1 cellular context compared by ENCODE assay signal in genomic region chr3:129593595-129594339, GRCh38.
TF ChIP-seq lines count a peak whose summit lies in the region.

No MANE protein-coding gene starts in this region.

TF ChIP-seq in HepG2, 621 proteins besides CTCF, POLR2A, EP300 and RAD21 (continued from another document):
- TF ChIP-seq MLX (CRISPR knock-in tag; IDR thresholded peaks at IDR 0.05) (peak; percentile 71; the same call in 1 of the 2 replicates), HNF4A (CRISPR knock-in tag; IDR thresholded peaks at IDR 0.05) (peak; percentile 96), ZFP91 (CRISPR knock-in tag; IDR thresholded peaks at IDR 0.05; ENCODE audit: borderline replicate concordance) (peak; percentile 68; the same call in 1 of the 2 replicates), ZNF800 (CRISPR knock-in tag; IDR thresholded peaks at IDR 0.05) (no peak), ZNF775 (CRISPR knock-in tag; IDR thresholded peaks at IDR 0.05; ENCODE audit: borderline replicate concordance) (no peak), ZNF780A (CRISPR knock-in tag; IDR thresholded peaks at IDR 0.05) (no peak), MAFG (CRISPR knock-in tag; IDR thresholded peaks at IDR 0.05) (no peak), TAF15 (IDR thresholded peaks at IDR 0.05; ENCODE audit: low read depth, low read length, poor library complexity, severe bottlenecking) (no peak), ZBTB34 (CRISPR knock-in tag; IDR thresholded peaks at IDR 0.05) (no peak), HNF4G (IDR thresholded peaks at IDR 0.05; ENCODE audit: borderline replicate concordance, low read depth, low read length) (peak; percentile 86), HNF4G (CRISPR knock-in tag; IDR thresholded peaks at IDR 0.05; ENCODE audit: borderline replicate concordance, low read depth) (peak; percentile 70; the same call in 1 of the 2 replicates), ZNF550 (CRISPR knock-in tag; IDR thresholded peaks at IDR 0.05; ENCODE audit: borderline replicate concordance) (no peak), ZNF12 (CRISPR knock-in tag; IDR thresholded peaks at IDR 0.05) (peak; percentile 40; the same call in 1 of the 2 replicates), HDAC6 (IDR thresholded peaks at IDR 0.05; ENCODE audit: low read depth, low read length) (no peak), ZNF326 (CRISPR knock-in tag; IDR thresholded peaks at IDR 0.05; ENCODE audit: borderline replicate concordance) (no peak), ZNF160 (CRISPR knock-in tag; IDR thresholded peaks at IDR 0.05) (0 out of 2 replicates have a peak, but pooled peaks have one; percentile 19), ZNF691 (CRISPR knock-in tag; IDR thresholded peaks at IDR 0.05; ENCODE audit: borderline replicate concordance, low read depth) (peak; percentile 53; the same call in 1 of the 2 replicates), LBX2 (CRISPR knock-in tag; IDR thresholded peaks at IDR 0.05; ENCODE audit: borderline replicate concordance) (no peak), NR2C2 (CRISPR knock-in tag; IDR thresholded peaks at IDR 0.05; ENCODE audit: borderline replicate concordance) (peak; percentile 45; the same call in 1 of the 2 replicates), CHD4 (IDR thresholded peaks at IDR 0.05; ENCODE audit: borderline replicate concordance, low read length) (no peak)
- TF ChIP-seq, protein P1, sequence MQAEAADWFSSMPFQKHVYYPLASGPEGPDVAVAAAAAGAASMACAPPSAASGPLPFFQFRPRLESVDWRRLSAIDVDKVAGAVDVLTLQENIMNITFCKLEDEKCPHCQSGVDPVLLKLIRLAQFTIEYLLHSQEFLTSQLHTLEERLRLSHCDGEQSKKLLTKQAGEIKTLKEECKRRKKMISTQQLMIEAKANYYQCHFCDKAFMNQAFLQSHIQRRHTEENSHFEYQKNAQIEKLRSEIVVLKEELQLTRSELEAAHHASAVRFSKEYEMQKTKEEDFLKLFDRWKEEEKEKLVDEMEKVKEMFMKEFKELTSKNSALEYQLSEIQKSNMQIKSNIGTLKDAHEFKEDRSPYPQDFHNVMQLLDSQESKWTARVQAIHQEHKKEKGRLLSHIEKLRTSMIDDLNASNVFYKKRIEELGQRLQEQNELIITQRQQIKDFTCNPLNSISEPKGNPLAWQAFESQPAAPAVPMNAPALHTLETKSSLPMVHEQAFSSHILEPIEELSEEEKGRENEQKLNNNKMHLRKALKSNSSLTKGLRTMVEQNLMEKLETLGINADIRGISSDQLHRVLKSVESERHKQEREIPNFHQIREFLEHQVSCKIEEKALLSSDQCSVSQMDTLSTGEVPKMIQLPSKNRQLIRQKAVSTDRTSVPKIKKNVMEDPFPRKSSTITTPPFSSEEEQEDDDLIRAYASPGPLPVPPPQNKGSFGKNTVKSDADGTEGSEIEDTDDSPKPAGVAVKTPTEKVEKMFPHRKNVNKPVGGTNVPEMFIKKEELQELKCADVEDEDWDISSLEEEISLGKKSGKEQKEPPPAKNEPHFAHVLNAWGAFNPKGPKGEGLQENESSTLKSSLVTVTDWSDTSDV (CRISPR knock-in tag; IDR thresholded peaks at IDR 0.05): peak; percentile 57; the same call in 1 of the 2 replicates
- TF ChIP-seq, protein P2, sequence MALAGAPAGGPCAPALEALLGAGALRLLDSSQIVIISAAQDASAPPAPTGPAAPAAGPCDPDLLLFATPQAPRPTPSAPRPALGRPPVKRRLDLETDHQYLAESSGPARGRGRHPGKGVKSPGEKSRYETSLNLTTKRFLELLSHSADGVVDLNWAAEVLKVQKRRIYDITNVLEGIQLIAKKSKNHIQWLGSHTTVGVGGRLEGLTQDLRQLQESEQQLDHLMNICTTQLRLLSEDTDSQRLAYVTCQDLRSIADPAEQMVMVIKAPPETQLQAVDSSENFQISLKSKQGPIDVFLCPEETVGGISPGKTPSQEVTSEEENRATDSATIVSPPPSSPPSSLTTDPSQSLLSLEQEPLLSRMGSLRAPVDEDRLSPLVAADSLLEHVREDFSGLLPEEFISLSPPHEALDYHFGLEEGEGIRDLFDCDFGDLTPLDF (CRISPR knock-in tag; IDR thresholded peaks at IDR 0.05): no peak
- TF ChIP-seq, protein P3, sequence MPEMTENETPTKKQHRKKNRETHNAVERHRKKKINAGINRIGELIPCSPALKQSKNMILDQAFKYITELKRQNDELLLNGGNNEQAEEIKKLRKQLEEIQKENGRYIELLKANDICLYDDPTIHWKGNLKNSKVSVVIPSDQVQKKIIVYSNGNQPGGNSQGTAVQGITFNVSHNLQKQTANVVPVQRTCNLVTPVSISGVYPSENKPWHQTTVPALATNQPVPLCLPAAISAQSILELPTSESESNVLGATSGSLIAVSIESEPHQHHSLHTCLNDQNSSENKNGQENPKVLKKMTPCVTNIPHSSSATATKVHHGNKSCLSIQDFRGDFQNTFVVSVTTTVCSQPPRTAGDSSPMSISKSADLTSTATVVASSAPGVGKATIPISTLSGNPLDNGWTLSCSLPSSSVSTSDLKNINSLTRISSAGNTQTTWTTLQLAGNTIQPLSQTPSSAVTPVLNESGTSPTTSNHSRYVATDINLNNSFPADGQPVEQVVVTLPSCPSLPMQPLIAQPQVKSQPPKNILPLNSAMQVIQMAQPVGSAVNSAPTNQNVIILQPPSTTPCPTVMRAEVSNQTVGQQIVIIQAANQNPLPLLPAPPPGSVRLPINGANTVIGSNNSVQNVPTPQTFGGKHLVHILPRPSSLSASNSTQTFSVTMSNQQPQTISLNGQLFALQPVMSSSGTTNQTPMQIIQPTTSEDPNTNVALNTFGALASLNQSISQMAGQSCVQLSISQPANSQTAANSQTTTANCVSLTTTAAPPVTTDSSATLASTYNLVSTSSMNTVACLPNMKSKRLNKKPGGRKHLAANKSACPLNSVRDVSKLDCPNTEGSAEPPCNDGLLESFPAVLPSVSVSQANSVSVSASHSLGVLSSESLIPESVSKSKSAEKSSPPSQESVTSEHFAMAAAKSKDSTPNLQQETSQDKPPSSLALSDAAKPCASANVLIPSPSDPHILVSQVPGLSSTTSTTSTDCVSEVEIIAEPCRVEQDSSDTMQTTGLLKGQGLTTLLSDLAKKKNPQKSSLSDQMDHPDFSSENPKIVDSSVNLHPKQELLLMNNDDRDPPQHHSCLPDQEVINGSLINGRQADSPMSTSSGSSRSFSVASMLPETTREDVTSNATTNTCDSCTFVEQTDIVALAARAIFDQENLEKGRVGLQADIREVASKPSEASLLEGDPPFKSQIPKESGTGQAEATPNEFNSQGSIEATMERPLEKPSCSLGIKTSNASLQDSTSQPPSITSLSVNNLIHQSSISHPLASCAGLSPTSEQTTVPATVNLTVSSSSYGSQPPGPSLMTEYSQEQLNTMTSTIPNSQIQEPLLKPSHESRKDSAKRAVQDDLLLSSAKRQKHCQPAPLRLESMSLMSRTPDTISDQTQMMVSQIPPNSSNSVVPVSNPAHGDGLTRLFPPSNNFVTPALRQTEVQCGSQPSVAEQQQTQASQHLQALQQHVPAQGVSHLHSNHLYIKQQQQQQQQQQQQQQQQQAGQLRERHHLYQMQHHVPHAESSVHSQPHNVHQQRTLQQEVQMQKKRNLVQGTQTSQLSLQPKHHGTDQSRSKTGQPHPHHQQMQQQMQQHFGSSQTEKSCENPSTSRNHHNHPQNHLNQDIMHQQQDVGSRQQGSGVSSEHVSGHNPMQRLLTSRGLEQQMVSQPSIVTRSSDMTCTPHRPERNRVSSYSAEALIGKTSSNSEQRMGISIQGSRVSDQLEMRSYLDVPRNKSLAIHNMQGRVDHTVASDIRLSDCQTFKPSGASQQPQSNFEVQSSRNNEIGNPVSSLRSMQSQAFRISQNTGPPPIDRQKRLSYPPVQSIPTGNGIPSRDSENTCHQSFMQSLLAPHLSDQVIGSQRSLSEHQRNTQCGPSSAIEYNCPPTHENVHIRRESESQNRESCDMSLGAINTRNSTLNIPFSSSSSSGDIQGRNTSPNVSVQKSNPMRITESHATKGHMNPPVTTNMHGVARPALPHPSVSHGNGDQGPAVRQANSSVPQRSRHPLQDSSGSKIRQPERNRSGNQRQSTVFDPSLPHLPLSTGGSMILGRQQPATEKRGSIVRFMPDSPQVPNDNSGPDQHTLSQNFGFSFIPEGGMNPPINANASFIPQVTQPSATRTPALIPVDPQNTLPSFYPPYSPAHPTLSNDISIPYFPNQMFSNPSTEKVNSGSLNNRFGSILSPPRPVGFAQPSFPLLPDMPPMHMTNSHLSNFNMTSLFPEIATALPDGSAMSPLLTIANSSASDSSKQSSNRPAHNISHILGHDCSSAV (CRISPR knock-in tag; IDR thresholded peaks at IDR 0.05; ENCODE audit: borderline replicate concordance): no peak
- TF ChIP-seq, protein P4, sequence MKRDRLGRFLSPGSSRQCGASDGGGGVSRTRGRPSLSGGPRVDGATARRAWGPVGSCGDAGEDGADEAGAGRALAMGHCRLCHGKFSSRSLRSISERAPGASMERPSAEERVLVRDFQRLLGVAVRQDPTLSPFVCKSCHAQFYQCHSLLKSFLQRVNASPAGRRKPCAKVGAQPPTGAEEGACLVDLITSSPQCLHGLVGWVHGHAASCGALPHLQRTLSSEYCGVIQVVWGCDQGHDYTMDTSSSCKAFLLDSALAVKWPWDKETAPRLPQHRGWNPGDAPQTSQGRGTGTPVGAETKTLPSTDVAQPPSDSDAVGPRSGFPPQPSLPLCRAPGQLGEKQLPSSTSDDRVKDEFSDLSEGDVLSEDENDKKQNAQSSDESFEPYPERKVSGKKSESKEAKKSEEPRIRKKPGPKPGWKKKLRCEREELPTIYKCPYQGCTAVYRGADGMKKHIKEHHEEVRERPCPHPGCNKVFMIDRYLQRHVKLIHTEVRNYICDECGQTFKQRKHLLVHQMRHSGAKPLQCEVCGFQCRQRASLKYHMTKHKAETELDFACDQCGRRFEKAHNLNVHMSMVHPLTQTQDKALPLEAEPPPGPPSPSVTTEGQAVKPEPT (CRISPR knock-in tag; IDR thresholded peaks at IDR 0.05; ENCODE audit: low read depth): no peak
